In the genomic region with DNA sequence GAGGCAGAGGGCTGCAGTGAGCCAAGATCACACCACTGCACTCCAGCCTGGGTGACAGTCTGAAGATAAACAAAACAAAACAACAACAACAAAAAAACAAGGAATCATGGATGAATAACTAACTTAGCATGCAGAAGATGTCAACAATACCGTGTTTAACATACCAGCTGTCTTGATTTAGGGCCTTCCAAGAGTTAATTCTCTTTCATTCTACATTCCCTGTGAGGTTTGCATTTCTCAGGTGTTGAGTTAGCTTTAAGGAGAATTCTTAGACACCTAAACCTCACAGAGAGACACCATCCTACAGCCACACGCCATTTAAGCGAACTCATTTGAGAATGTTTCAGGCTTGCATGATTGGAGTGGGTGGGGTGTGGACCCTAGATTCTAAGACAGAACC, we compare ENCODE assay signal across 6 cellular contexts.
"Had no signal": no experiment of that assay in that cellular context is flagged by ENCODE, and none has a peak within 500 bp of the region (broad histone marks: within the 10 kb centered on the region; RNA-seq: fewer than 3 reads in every experiment).

No MANE protein-coding gene starts in this region.

- H3K4me3 Mint-ChIP-seq: IgD-negative memory B cell had no signal

- H3K27ac ChIP-seq: HL-60 had no signal

- H3K27ac Mint-ChIP-seq: IgD-negative memory B cell had no signal

- H3K9me3 Mint-ChIP-seq: IgD-negative memory B cell had no signal

- H3K4me3 ChIP-seq: K562 had no signal

- H3K36me3 Mint-ChIP-seq: IgD-negative memory B cell had no signal

- DNase-seq: IMR-90, KBM-7 had no signal

- ATAC-seq: HepG2, K562 had no signal
